ENCODE assay signal across 8 cellular contexts in the genomic region with DNA sequence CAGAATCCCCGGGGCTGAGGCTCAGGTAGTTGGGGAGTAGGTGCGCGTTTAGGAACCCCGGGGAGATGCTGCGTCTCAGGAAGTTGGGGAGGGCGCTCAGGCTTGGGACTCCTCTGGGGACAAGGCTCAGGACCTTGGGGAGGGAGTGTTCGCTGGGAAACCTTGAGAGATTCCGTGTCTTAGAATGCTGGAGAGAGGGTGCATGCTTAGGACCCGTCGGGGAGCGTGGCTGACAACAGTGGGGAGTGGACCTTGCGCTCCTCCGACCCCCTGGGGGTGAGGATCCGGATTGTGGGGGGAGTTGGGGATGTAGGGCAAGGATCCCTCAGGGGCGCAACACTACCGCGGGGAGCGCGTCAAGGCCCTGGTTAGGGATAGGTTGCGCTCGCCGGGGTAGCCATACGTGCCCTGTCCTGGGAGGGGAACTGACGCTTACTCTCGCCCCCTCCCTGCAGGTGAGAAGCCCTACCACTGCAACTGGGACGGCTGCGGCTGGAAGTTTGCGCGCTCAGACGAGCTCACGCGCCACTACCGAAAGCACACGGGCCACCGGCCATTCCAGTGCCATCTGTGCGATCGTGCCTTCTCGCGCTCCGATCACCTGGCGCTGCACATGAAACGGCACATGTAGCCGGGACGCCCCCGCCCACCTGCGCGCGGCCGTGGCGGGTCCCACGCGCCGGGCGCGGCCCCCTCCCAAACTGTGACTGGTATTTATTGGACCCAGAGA. TPM values are rescaled to one million over a fixed set of nuclear protein-coding genes. Genes with fewer than 3 reads are reported as not detected.
A peak's percentile ranks its signal among the peaks of the same experiment; 100 is the strongest.
DNase-seq lines count a peak whose midpoint lies in the region; ATAC-seq and TF ChIP-seq lines count a peak whose summit lies in the region.

No MANE protein-coding gene starts in this region.

- DNase-seq in activated CD4-positive, alpha-beta memory T cell treated with anti-CD3 and anti-CD28 coated beads, Interleukin-2, amount 10 ng/mL, durations not matched to agents 7 days and 5 days, result peak; percentile 72
- peak; percentile 49 for DNase-seq in fibroblast of the aortic adventitia (ENCODE audit: low read depth)
- peak; percentile 34 for DNase-seq in retina
- DNase-seq in GM03348 (ENCODE audit: low spot score), result no peak
- no peak for DNase-seq in DMS 273 (lab: John Stamatoyannopoulos, UW; ENCODE audit: unreplicated experiment)

- peaks cover 24% of the 10 kb centered on the region for H3K27me3 Mint-ChIP-seq in activated CD4-positive, alpha-beta memory T cell treated with anti-CD3 and anti-CD28 coated beads, Interleukin-2, amount 10 ng/mL, durations not matched to agents 7 days and 5 days

- peaks cover 59% of the 10 kb centered on the region for H3K4me1 Mint-ChIP-seq in activated CD4-positive, alpha-beta memory T cell treated with anti-CD3 and anti-CD28 coated beads, Interleukin-2, amount 10 ng/mL, durations not matched to agents 7 days and 5 days

- peak; percentile 28 for TF ChIP-seq POLR2A in GM19099 (IDR thresholded peaks at IDR 0.05; ENCODE audit: extremely low read depth, insufficient read length, low read depth)

- peak overlapping the region; percentile 99 for H3K4me3 Mint-ChIP-seq in activated CD4-positive, alpha-beta memory T cell treated with anti-CD3 and anti-CD28 coated beads, Interleukin-2, amount 10 ng/mL, durations not matched to agents 7 days and 5 days

- TF ChIP-seq CTCF in fibroblast of the aortic adventitia (IDR thresholded peaks at IDR 0.05; ENCODE audit: insufficient read depth, low read length), result peak; percentile 1

- no peaks in the 10 kb centered on the region for H3K9me3 Mint-ChIP-seq in activated CD4-positive, alpha-beta memory T cell treated with anti-CD3 and anti-CD28 coated beads, Interleukin-2, amount 10 ng/mL, durations not matched to agents 7 days and 5 days

- CTCF ChIA-PET in activated CD4-positive, alpha-beta memory T cell treated with anti-CD3 and anti-CD28 coated beads, Interleukin-2, amount 10 ng/mL, durations not matched to agents 7 days and 5 days (lab: Charles Lee), result interaction anchor here (1.0 to 6.1 kb wide), 5 partner anchors 40 to 79 kb away, joined by 5 to 113 read pairs (median 47); no protein-coding TSS in a partner anchor

- no peak for ATAC-seq in GM19467 (IDR thresholded peaks at IDR 0.05; ENCODE audit: unreplicated experiment)
- ATAC-seq in HG03025 (IDR thresholded peaks at IDR 0.05; ENCODE audit: low FRiP score, unreplicated experiment), result no peak

- POLR2A ChIA-PET in activated CD4-positive, alpha-beta memory T cell treated with anti-CD3 and anti-CD28 coated beads, Interleukin-2, amount 10 ng/mL, durations not matched to agents 7 days and 5 days (lab: Charles Lee), result interaction anchor here (0.6 to 29.2 kb wide), 9 partner anchors 17 to 249 kb away, joined by 3 to 3221 read pairs (median 65); partner anchors contain the start of gene TPM4

- peak overlapping the region; percentile 97 for H3K27ac Mint-ChIP-seq in activated CD4-positive, alpha-beta memory T cell treated with anti-CD3 and anti-CD28 coated beads, Interleukin-2, amount 10 ng/mL, durations not matched to agents 7 days and 5 days

- peaks cover 50% of the 10 kb centered on the region for H3K36me3 Mint-ChIP-seq in activated CD4-positive, alpha-beta memory T cell treated with anti-CD3 and anti-CD28 coated beads, Interleukin-2, amount 10 ng/mL, durations not matched to agents 7 days and 5 days (ENCODE audit: low read depth)

- peak overlapping the region; percentile 87 for H3K4me3 ChIP-seq in fibroblast of the aortic adventitia (ENCODE audit: low read depth, low read length)

RNA-seq across cellular contexts. Expression of gene KLF2, which starts 1.9 kb away (rescaled TPM):
- 100 to 1,000 TPM; 410 to 423 TPM for total RNA-seq in activated CD4-positive, alpha-beta memory T cell treated with anti-CD3 and anti-CD28 coated beads, Interleukin-2, amount 10 ng/mL, durations not matched to agents 7 days and 5 days
- total RNA-seq in fibroblast of the aortic adventitia (ENCODE audit: low replicate concordance), result 2.2 and 5.7 TPM in 2 replicates

Comparison
In these comparisons a context has a peak if more than half of its experiments do, and no peak if none do; other contexts are left out.
1. DNase-seq: peak in activated CD4-positive, alpha-beta memory T cell treated with anti-CD3 and anti-CD28 coated beads, Interleukin-2, amount 10 ng/mL, durations not matched to agents 7 days and 5 days (single experiment), fibroblast of the aortic adventitia (single experiment) and retina (single experiment); none in GM03348 (single experiment) and DMS 273 (single experiment).
2. RNA of gene KLF2, which starts 1.9 kb away (total RNA-seq): 410 to 423 TPM in activated CD4-positive, alpha-beta memory T cell treated with anti-CD3 and anti-CD28 coated beads, Interleukin-2, amount 10 ng/mL, durations not matched to agents 7 days and 5 days; 2.2 to 5.7 TPM in fibroblast of the aortic adventitia; every median in the first group is over 10 times any median in the second.